ENCODE assay signal across 9 cellular contexts in genomic region chr3:48039487-48040190, GRCh38. TPM values are rescaled to one million over a fixed set of nuclear protein-coding genes. Genes with fewer than 3 reads are reported as not detected.
DNase-seq lines count a peak whose midpoint lies in the region; ATAC-seq and TF ChIP-seq lines count a peak whose summit lies in the region.
"Had no signal": no experiment of that assay in that cellular context is flagged by ENCODE, and none has a peak within 500 bp of the region (broad histone marks: within the 10 kb centered on the region; RNA-seq: fewer than 3 reads in every experiment).

No MANE protein-coding gene starts in this region.

- TF ChIP-seq CTCF in VCaP (conservative IDR thresholded peaks at IDR 0.05), result no peak
- TF ChIP-seq CTCF in smooth muscle cell (IDR thresholded peaks at IDR 0.05; ENCODE audit: borderline replicate concordance, insufficient read depth, poor library complexity, severe bottlenecking), result no peak

- peaks cover 11% of the 10 kb centered on the region for H3K4me1 Mint-ChIP-seq in activated T-cell treated with anti-CD3 and anti-CD28 coated beads, Interleukin-2, amount 50 U/mL, for 4 hours (ENCODE audit: low read depth)

- H3F3A ChIP-seq in smooth muscle cell (ENCODE audit: low read depth), result peaks cover 64% of the 10 kb centered on the region

- H3K9ac ChIP-seq in smooth muscle cell (ENCODE audit: low read depth), result peak overlapping the region; percentile 85

- peaks cover 3% of the 10 kb centered on the region for H3K36me3 Mint-ChIP-seq in activated T-cell treated with anti-CD3 and anti-CD28 coated beads, Interleukin-2, amount 50 U/mL, for 4 hours (ENCODE audit: insufficient read depth)
- H3K36me3 Mint-ChIP-seq: activated naive CD4-positive, alpha-beta T cell treated with anti-CD3 and anti-CD28 coated beads, Interleukin-2, amount 50 U/mL, for 24 hours had no signal

- no peak overlapping the region for H2AFZ ChIP-seq in smooth muscle cell (ENCODE audit: low read depth)

- ATAC-seq in GM21515 (IDR thresholded peaks at IDR 0.05; ENCODE audit: unreplicated experiment), result no peak
- no peak for ATAC-seq in activated T-cell treated with anti-CD3 and anti-CD28 coated beads, Interleukin-2, amount 50 U/mL, for 4 hours

- no peaks in the 10 kb centered on the region for H3K9me3 ChIP-seq in smooth muscle cell (replicated peaks; ENCODE audit: low read depth)

- H3K4me3 Mint-ChIP-seq in activated T-cell treated with anti-CD3 and anti-CD28 coated beads, Interleukin-2, amount 50 U/mL, for 4 hours, result no peak overlapping the region
- H3K4me3 Mint-ChIP-seq: activated naive CD4-positive, alpha-beta T cell treated with anti-CD3 and anti-CD28 coated beads, Interleukin-2, amount 50 U/mL, for 24 hours had no signal

- no peaks in the 10 kb centered on the region for H3K27me3 Mint-ChIP-seq in activated T-cell treated with anti-CD3 and anti-CD28 coated beads, Interleukin-2, amount 50 U/mL, for 4 hours (ENCODE audit: low read depth)
- H3K27me3 Mint-ChIP-seq: activated naive CD4-positive, alpha-beta T cell treated with anti-CD3 and anti-CD28 coated beads, Interleukin-2, amount 50 U/mL, for 24 hours had no signal

- H3K27ac ChIP-seq in VCaP, result peak overlapping the region; percentile 79
- H3K27ac ChIP-seq in smooth muscle cell (ENCODE audit: low read depth), result peak overlapping the region; percentile 93

- H3K4me1 ChIP-seq in smooth muscle cell (ENCODE audit: low read depth), result peaks cover 17% of the 10 kb centered on the region

- H3K9me3 Mint-ChIP-seq in activated T-cell treated with anti-CD3 and anti-CD28 coated beads, Interleukin-2, amount 50 U/mL, for 4 hours, result no peaks in the 10 kb centered on the region
- H3K9me3 Mint-ChIP-seq: activated naive CD4-positive, alpha-beta T cell treated with anti-CD3 and anti-CD28 coated beads, Interleukin-2, amount 50 U/mL, for 24 hours had no signal

- H3K36me3 ChIP-seq in smooth muscle cell (ENCODE audit: low read depth), result no peaks in the 10 kb centered on the region

- DNase-seq in HCEC 1CT, result peak; percentile 72
- DNase-seq in iPS DF 19.7 (ENCODE audit: low read depth, low spot score), result peak; percentile 9
- DNase-seq in smooth muscle cell (lab: John Stamatoyannopoulos, UW; ENCODE audit: unreplicated experiment), result no peak
- no peak for DNase-seq in HK-2 (ENCODE audit: unreplicated experiment)
- no peak for DNase-seq in G401 (ENCODE audit: low spot score)
- DNase-seq in activated T-cell treated with anti-CD3 and anti-CD28 coated beads, Interleukin-2, amount 50 U/mL, for 4 hours, result no peak

- peak overlapping the region; percentile 75 for H3K4me2 ChIP-seq in smooth muscle cell

- H4K20me1 ChIP-seq in smooth muscle cell (ENCODE audit: low read depth), result peaks cover 100% of the 10 kb centered on the region

- no peaks in the 10 kb centered on the region for H3K27me3 ChIP-seq in smooth muscle cell (ENCODE audit: low read depth)

- H3K79me2 ChIP-seq in smooth muscle cell (ENCODE audit: low read depth), result peaks cover 90% of the 10 kb centered on the region

- 16% methylated on average over 1 of the region's 1 CpG for WGBS in smooth muscle cell (ENCODE audit: low lambda C conversion rate)

- no peak overlapping the region for H3K4me3 ChIP-seq in smooth muscle cell

- in situ Hi-C loops in G401 (cut with HindIII; ENCODE audit: low sequenced_read_pairs), result no loop called here

RNA-seq across cellular contexts. Expression of gene MAP4, which starts 23.4 kb away (rescaled TPM):
- total RNA-seq in smooth muscle cell, result 109 and 114 TPM in 2 replicates
- polyA plus RNA-seq in smooth muscle cell, result 159 and 166 TPM in 2 replicates
- 39.9 and 55.2 TPM in 2 replicates for total RNA-seq in G401 (2014; rRNA removed; shearing (Covaris generic))
- 100 to 1,000 TPM in 1 of 3 donors, 10 to 100 TPM in 2; 78.6 to 100 (median 90.3) TPM for total RNA-seq in activated T-cell treated with anti-CD3 and anti-CD28 coated beads, Interleukin-2, amount 50 U/mL, for 4 hours

Comparison
In these comparisons a context has a peak if more than half of its experiments do, and no peak if none do; other contexts are left out.
1. DNase-seq: peak in HCEC 1CT (single experiment) and iPS DF 19.7 (single experiment); none in smooth muscle cell (single experiment), HK-2 (single experiment), G401 (single experiment) and activated T-cell treated with anti-CD3 and anti-CD28 coated beads, Interleukin-2, amount 50 U/mL, for 4 hours (single experiment).